1 cellular context compared by ENCODE assay signal in the genomic region with DNA sequence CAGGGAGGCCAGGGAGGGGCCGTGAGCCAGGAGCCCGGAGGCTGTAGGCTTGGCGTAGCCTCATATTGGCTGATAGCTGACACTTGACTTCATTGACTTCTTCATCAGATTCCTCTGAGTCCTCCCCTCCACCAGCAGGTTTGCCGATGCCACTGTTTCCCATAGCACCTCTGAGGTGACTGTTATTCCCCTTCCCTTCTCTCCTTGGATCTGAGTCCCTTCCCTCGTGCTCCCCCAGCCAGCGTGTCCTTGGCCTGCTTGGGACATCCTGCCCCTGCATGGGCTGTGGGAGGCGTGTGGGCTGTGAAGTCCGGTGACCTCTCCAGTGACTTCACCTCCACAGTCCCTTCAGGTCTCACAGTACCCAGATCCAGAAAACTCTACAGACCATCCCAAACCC.
TF ChIP-seq lines count a peak whose summit lies in the region.

No MANE protein-coding gene starts in this region.

TF ChIP-seq in H1, 55 proteins besides CTCF, POLR2A, EP300 and RAD21:
- no peak for TF ChIP-seq TEAD4 (IDR thresholded peaks at IDR 0.05; ENCODE audit: low read depth, low read length)
- no peak for TF ChIP-seq SAP30 (IDR thresholded peaks at IDR 0.05; ENCODE audit: insufficient read depth, insufficient replicate concordance, low read length)
- no peak for TF ChIP-seq SIX5 (IDR thresholded peaks at IDR 0.05; ENCODE audit: low read depth, low read length)
- no peak for TF ChIP-seq YY1 (IDR thresholded peaks at IDR 0.05; ENCODE audit: low read depth, low read length)
- TF ChIP-seq CHD1 (IDR thresholded peaks at IDR 0.05; ENCODE audit: low read depth, low read length) = no peak
- TF ChIP-seq, protein P1, sequence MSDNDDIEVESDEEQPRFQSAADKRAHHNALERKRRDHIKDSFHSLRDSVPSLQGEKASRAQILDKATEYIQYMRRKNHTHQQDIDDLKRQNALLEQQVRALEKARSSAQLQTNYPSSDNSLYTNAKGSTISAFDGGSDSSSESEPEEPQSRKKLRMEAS (IDR thresholded peaks at IDR 0.05) = no peak
- no peak for TF ChIP-seq FOSL1 (IDR thresholded peaks at IDR 0.05; ENCODE audit: insufficient read depth, low read depth, low read length)
- TF ChIP-seq E2F6 (IDR thresholded peaks at IDR 0.05) = no peak
- TF ChIP-seq SIRT6 (IDR thresholded peaks at IDR 0.05; ENCODE audit: low read length) = no peak
